Comparison of ENCODE assay signal across 8 cellular contexts in the genomic region with DNA sequence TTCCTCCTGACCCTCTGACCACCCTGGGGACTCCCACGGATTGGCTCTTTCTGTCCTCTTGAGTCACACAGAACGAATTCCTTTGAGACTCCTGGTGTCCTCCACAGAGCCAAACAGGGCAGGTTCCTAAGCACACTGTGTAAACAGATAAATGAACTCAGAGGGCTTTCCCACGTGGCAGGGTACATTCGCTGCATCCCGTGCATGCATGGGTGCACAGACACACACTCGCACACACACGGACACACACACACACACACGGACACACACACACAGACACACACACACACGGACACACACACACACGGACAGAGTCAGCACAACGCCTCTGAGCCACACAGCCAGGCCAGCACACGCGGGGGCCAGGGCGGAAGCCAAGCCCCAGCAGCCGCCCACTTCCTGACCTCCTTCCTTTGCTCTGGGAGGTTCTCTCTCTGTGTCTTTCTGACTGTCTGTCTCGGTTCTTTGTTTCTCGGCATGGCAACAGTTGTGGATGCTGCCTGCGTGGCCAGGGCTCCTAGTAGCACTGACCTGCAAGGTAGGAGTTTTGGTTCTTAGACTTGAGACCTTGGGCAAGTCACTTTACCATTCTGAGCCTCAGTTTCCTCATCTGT. TPM values are rescaled to one million over a fixed set of nuclear protein-coding genes. Genes with fewer than 3 reads are reported as not detected.
A peak's percentile ranks its signal among the peaks of the same experiment; 100 is the strongest.
DNase-seq lines count a peak whose midpoint lies in the region; ATAC-seq and TF ChIP-seq lines count a peak whose summit lies in the region.

No MANE protein-coding gene starts in this region.

- no peak overlapping the region for H3K9ac ChIP-seq in smooth muscle cell (ENCODE audit: low read depth)

- no peaks in the 10 kb centered on the region for H3K79me2 ChIP-seq in smooth muscle cell (ENCODE audit: low read depth)

- no peak for TF ChIP-seq CTCF in smooth muscle cell (IDR thresholded peaks at IDR 0.05; ENCODE audit: borderline replicate concordance, insufficient read depth, poor library complexity, severe bottlenecking)

- H3K36me3 ChIP-seq in smooth muscle cell (ENCODE audit: low read depth) = no peaks in the 10 kb centered on the region

- H3K4me3 ChIP-seq in smooth muscle cell = no peak overlapping the region

- H4K20me1 ChIP-seq in smooth muscle cell (ENCODE audit: low read depth) = no peaks in the 10 kb centered on the region

- intact Hi-C loops in left ventricle myocardium superior (cut with micrococcal nuclease) = no loop called here

- no peaks in the 10 kb centered on the region for H3F3A ChIP-seq in smooth muscle cell (ENCODE audit: low read depth)

- H3K27me3 ChIP-seq in smooth muscle cell (ENCODE audit: low read depth) = no peaks in the 10 kb centered on the region

- DNase-seq in NOMO-1 treated with dmso at 0.1 percent for 144 hours (lab: John Stamatoyannopoulos, UW; ENCODE audit: unreplicated experiment) = peak; percentile 49
- peak; percentile 37 to 42 for DNase-seq in activated T-helper 1 cell treated with anti-CD3 and anti-CD28 coated beads, Interleukin-2, amount 50 U/mL, for 16 hours (ENCODE audit: low read depth in 1 of 2, low spot score in 1 of 2)
- peak; percentile 74 for DNase-seq in left ventricle myocardium superior
- DNase-seq in smooth muscle cell (lab: John Stamatoyannopoulos, UW; ENCODE audit: unreplicated experiment) = no peak
- no peak for DNase-seq in epidermal melanocyte (ENCODE audit: insufficient read length, low spot score)
- no peak for DNase-seq in NCI-H2029 (lab: John Stamatoyannopoulos, UW)

- peak overlapping the region; percentile 80 for H2AFZ ChIP-seq in smooth muscle cell (ENCODE audit: low read depth)

- ATAC-seq in GM18519 (IDR thresholded peaks at IDR 0.05; ENCODE audit: low FRiP score, unreplicated experiment) (peak; percentile 38), HG02852 (IDR thresholded peaks at IDR 0.05; ENCODE audit: unreplicated experiment) (peak; percentile 74), left ventricle myocardium superior (peak; percentile 79)

- H3K4me1 ChIP-seq in smooth muscle cell (ENCODE audit: low read depth) = no peaks in the 10 kb centered on the region

- no peak overlapping the region for H3K27ac ChIP-seq in smooth muscle cell (ENCODE audit: low read depth)

- H3K9me3 ChIP-seq in smooth muscle cell (replicated peaks; ENCODE audit: low read depth) = no peaks in the 10 kb centered on the region

- H3K4me2 ChIP-seq in smooth muscle cell = peak overlapping the region; percentile 78

- 71% methylated on average over 18 of the region's 18 CpGs for WGBS in smooth muscle cell (ENCODE audit: low lambda C conversion rate)

RNA-seq across cellular contexts. Expression of gene CRACR2A, which starts 0.7 kb away (rescaled TPM):
- total RNA-seq in left ventricle myocardium superior = 2.5 TPM
- 0.99 and 1.0 TPM in 2 replicates for total RNA-seq in smooth muscle cell
- 1.3 and 1.7 TPM in 2 replicates for polyA plus RNA-seq in smooth muscle cell

Comparison
In these comparisons a context has a peak if more than half of its experiments do, and no peak if none do; other contexts are left out.
1. DNase-seq: peak in NOMO-1 treated with dmso at 0.1 percent for 144 hours (single experiment), activated T-helper 1 cell treated with anti-CD3 and anti-CD28 coated beads, Interleukin-2, amount 50 U/mL, for 16 hours (2 of 2) and left ventricle myocardium superior (single experiment); none in smooth muscle cell (single experiment), epidermal melanocyte (single experiment) and NCI-H2029 (single experiment).
2. Peak in every context shown above with its lines, with median percentiles within 50 percentile points of each other: ATAC-seq.